ENCODE assay signal across 17 cellular contexts in the genomic region with DNA sequence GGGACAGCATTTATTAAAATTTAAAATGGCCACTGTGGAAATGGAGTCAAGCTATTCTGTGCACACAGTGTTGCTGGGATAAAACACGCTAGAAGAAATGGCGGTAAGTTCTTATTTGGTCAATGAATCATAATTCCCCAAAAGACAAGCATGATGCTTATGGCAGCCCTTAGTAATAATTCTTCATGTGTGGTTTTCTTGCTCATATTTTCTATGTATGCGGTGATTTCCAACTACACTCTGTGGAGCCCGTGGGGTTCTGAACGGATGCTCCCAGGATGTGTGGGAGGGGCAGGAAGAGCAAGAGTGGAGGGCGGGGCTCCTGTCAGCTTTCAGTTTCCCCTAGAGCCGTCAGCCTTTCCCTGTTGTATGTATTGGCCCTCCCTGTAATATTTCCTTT.
DNase-seq lines count a peak whose midpoint lies in the region; ATAC-seq and TF ChIP-seq lines count a peak whose summit lies in the region.
"Had no signal": no experiment of that assay in that cellular context is flagged by ENCODE, and none has a peak within 500 bp of the region (broad histone marks: within the 10 kb centered on the region; RNA-seq: fewer than 3 reads in every experiment).

No MANE protein-coding gene starts in this region.

- no peaks in the 10 kb centered on the region for H3K36me3 ChIP-seq in stomach
- H3K36me3 ChIP-seq: BE2C, heart right ventricle, left ventricle myocardium inferior, SJCRH30 had no signal

- H3K27me3 ChIP-seq in stomach = no peaks in the 10 kb centered on the region
- H3K27me3 ChIP-seq: BE2C, heart right ventricle, SJCRH30 had no signal

- ATAC-seq in HG03175 (IDR thresholded peaks at IDR 0.05; ENCODE audit: unreplicated experiment) = peak; percentile 83
- no peak for ATAC-seq in sciatic nerve

- peak; percentile 60 for DNase-seq in stimulated activated CD4-positive, alpha-beta T cell treated with anti-CD3 and anti-CD28 coated beads, Interleukin-15, amount 100 ng/mL, for 24 hours
- no peak for DNase-seq in stimulated activated CD4-positive, alpha-beta T cell treated with anti-CD3 and anti-CD28 coated beads, Interleukin-12 subunit alpha, Interleukin-12 subunit beta, amount 100 ng/mL, for 4 hours
- peak; percentile 61 for DNase-seq in amniotic epithelial cell (ENCODE audit: low read depth)
- no peak for DNase-seq in stomach
- no peak for DNase-seq in sciatic nerve (ENCODE audit: low spot score)
- no peak for DNase-seq in EL
- DNase-seq in GM10248 (ENCODE audit: extremely low spot score) = no peak
- DNase-seq: BE2C; GDM1; heart right ventricle; left ventricle myocardium inferior; NCI-H1694; SJCRH30; stimulated activated naive B cell treated with anti-CD40 and anti-IgM and Interleukin-4, amounts not matched to agents 10 μg/mL and 1 μg/mL and 100 μg/mL, for 72 hours had no signal

- POLR2A ChIA-PET in GM10248 (lab: Yijun Ruan, JAX) = interaction anchor here (0.6 to 1.2 kb wide), 3 partner anchors 29 to 918 kb away, joined by 4 to 6 read pairs (median 5); partner anchors contain the start of gene SRSF7

- no peak for TF ChIP-seq CTCF in stomach (IDR thresholded peaks at IDR 0.05)
- TF ChIP-seq CTCF in GM10248 (IDR thresholded peaks at IDR 0.05; ENCODE audit: control extremely low read depth, extremely low read depth, low read depth, missing control alignments) = no peak

- no peak overlapping the region for H3K4me3 ChIP-seq in stomach
- H3K4me3 ChIP-seq: heart right ventricle, left ventricle myocardium inferior, SJCRH30, skin epidermis had no signal

- 42 to 51% (median 43%) methylated on average over 7 of the region's 7 CpGs for whole genome bisulfite sequencing in stomach, 5 donors

- TF ChIP-seq POLR2A in stomach (IDR thresholded peaks at IDR 0.05) = no peak

- no peaks in the 10 kb centered on the region for H3K9me3 ChIP-seq in stomach
- H3K9me3 ChIP-seq: BE2C, heart right ventricle, left ventricle myocardium inferior, SJCRH30 had no signal

- H3K27ac ChIP-seq in stomach = no peak overlapping the region
- H3K27ac ChIP-seq: KMS-11, left ventricle myocardium inferior, SJCRH30 had no signal

- CTCF ChIA-PET in GM10248 (lab: Yijun Ruan, JAX) = interaction anchor here (0.6 to 12.5 kb wide), 45 partner anchors 10 to 601 kb away, joined by 3 to 197 read pairs (median 6); no protein-coding TSS in a partner anchor

- H3K4me1 ChIP-seq in stomach = peaks cover 0 to 20% (median 6%) of the 10 kb centered on the region in 4 donors

- intact Hi-C loops in stomach (cut with DNase I; ENCODE audit: low total_unique reads) (loop anchor here (5.0 kb wide), 1 partner anchor 421 kb away; no protein-coding TSS in a partner anchor), sciatic nerve (cut with DNase I) (loop anchor here (5.0 kb wide), 1 partner anchor 421 kb away; no protein-coding TSS in a partner anchor)

- TF ChIP-seq EP300 in stomach (IDR thresholded peaks at IDR 0.05) = no peak

Comparison
In these comparisons a context has a peak if more than half of its experiments do, and no peak if none do; other contexts are left out.
1. DNase-seq: peak in stimulated activated CD4-positive, alpha-beta T cell treated with anti-CD3 and anti-CD28 coated beads, Interleukin-15, amount 100 ng/mL, for 24 hours (single experiment) and amniotic epithelial cell (single experiment); none in stimulated activated CD4-positive, alpha-beta T cell treated with anti-CD3 and anti-CD28 coated beads, Interleukin-12 subunit alpha, Interleukin-12 subunit beta, amount 100 ng/mL, for 4 hours (single experiment), stomach (single experiment), sciatic nerve (single experiment), EL (single experiment) and GM10248 (single experiment).